ENCODE assay signal across 1 cellular context in the genomic region with DNA sequence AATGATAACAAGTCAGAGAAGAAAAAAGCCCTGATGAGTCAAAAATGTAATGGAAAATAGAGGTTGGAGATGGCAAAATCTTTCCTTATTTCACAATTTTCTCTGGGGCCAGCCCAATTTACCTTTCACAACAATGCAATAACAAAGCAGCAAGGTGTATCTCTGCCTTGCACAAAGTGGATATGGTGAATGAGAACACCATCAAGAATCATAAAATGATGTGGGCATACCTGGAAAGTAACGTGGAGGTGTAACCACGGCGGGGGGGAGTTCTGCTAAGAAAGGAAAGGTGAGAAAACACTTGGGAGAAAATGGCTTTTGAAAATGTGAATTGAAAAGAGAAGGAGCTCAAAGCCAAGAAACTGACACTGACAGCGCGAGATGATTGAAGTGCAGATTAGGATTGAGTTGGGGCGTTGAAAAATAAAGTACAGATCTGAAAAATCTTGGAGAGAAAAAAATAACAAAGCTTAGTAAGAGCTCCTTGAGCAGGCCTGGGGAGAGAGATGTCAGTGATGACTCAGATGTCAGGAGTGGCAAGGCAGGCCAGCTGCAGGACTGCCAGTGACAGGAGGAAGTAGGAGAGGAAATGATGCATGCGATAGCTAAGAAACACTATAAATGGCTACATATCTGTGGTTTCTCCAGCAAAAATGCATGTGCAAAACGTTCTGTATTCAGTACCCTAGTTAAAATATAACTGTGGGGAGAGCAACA.
A peak's percentile ranks its signal among the peaks of the same experiment; 100 is the strongest.
TF ChIP-seq lines count a peak whose summit lies in the region.

No MANE protein-coding gene starts in this region.

TF ChIP-seq in GM12878, 131 proteins besides CTCF, POLR2A, EP300 and RAD21 (continued from another document and continues in another):
- TF ChIP-seq, protein P1, sequence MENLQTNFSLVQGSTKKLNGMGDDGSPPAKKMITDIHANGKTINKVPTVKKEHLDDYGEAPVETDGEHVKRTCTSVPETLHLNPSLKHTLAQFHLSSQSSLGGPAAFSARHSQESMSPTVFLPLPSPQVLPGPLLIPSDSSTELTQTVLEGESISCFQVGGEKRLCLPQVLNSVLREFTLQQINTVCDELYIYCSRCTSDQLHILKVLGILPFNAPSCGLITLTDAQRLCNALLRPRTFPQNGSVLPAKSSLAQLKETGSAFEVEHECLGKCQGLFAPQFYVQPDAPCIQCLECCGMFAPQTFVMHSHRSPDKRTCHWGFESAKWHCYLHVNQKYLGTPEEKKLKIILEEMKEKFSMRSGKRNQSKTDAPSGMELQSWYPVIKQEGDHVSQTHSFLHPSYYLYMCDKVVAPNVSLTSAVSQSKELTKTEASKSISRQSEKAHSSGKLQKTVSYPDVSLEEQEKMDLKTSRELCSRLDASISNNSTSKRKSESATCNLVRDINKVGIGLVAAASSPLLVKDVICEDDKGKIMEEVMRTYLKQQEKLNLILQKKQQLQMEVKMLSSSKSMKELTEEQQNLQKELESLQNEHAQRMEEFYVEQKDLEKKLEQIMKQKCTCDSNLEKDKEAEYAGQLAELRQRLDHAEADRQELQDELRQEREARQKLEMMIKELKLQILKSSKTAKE (IDR thresholded peaks at IDR 0.05; ENCODE audit: low read depth, poor library complexity, severe bottlenecking), result peak; percentile 71
- TF ChIP-seq JUND (IDR thresholded peaks at IDR 0.05; ENCODE audit: low read depth, low read length), result peak; percentile 76; the same call in 1 of the 2 replicates
- TF ChIP-seq BHLHE40 (IDR thresholded peaks at IDR 0.05; ENCODE audit: borderline replicate concordance in 1 of 2, low read depth in 2 of 2, low read length in 1 of 2), result peak; percentile 94
- TF ChIP-seq CREB1 (IDR thresholded peaks at IDR 0.05; ENCODE audit: low read depth), result peak; percentile 89
- no peak for TF ChIP-seq ZNF207 (IDR thresholded peaks at IDR 0.05; ENCODE audit: borderline replicate concordance)
- TF ChIP-seq, protein P2, sequence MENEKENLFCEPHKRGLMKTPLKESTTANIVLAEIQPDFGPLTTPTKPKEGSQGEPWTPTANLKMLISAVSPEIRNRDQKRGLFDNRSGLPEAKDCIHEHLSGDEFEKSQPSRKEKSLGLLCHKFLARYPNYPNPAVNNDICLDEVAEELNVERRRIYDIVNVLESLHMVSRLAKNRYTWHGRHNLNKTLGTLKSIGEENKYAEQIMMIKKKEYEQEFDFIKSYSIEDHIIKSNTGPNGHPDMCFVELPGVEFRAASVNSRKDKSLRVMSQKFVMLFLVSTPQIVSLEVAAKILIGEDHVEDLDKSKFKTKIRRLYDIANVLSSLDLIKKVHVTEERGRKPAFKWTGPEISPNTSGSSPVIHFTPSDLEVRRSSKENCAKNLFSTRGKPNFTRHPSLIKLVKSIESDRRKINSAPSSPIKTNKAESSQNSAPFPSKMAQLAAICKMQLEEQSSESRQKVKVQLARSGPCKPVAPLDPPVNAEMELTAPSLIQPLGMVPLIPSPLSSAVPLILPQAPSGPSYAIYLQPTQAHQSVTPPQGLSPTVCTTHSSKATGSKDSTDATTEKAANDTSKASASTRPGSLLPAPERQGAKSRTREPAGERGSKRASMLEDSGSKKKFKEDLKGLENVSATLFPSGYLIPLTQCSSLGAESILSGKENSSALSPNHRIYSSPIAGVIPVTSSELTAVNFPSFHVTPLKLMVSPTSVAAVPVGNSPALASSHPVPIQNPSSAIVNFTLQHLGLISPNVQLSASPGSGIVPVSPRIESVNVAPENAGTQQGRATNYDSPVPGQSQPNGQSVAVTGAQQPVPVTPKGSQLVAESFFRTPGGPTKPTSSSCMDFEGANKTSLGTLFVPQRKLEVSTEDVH (IDR thresholded peaks at IDR 0.05; ENCODE audit: low read depth, partially characterized antibody), result peak; percentile 74
- TF ChIP-seq LARP7 (IDR thresholded peaks at IDR 0.05), result no peak
- TF ChIP-seq FOXM1 (IDR thresholded peaks at IDR 0.05; ENCODE audit: low read depth, low read length), result peak; percentile 94
- TF ChIP-seq, protein P3, sequence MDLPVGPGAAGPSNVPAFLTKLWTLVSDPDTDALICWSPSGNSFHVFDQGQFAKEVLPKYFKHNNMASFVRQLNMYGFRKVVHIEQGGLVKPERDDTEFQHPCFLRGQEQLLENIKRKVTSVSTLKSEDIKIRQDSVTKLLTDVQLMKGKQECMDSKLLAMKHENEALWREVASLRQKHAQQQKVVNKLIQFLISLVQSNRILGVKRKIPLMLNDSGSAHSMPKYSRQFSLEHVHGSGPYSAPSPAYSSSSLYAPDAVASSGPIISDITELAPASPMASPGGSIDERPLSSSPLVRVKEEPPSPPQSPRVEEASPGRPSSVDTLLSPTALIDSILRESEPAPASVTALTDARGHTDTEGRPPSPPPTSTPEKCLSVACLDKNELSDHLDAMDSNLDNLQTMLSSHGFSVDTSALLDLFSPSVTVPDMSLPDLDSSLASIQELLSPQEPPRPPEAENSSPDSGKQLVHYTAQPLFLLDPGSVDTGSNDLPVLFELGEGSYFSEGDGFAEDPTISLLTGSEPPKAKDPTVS (IDR thresholded peaks at IDR 0.05; ENCODE audit: low read depth, low read length), result no peak
- TF ChIP-seq PAX8 (IDR thresholded peaks at IDR 0.05), result no peak; the same call in 1 of the 2 replicates
- TF ChIP-seq, protein P4, sequence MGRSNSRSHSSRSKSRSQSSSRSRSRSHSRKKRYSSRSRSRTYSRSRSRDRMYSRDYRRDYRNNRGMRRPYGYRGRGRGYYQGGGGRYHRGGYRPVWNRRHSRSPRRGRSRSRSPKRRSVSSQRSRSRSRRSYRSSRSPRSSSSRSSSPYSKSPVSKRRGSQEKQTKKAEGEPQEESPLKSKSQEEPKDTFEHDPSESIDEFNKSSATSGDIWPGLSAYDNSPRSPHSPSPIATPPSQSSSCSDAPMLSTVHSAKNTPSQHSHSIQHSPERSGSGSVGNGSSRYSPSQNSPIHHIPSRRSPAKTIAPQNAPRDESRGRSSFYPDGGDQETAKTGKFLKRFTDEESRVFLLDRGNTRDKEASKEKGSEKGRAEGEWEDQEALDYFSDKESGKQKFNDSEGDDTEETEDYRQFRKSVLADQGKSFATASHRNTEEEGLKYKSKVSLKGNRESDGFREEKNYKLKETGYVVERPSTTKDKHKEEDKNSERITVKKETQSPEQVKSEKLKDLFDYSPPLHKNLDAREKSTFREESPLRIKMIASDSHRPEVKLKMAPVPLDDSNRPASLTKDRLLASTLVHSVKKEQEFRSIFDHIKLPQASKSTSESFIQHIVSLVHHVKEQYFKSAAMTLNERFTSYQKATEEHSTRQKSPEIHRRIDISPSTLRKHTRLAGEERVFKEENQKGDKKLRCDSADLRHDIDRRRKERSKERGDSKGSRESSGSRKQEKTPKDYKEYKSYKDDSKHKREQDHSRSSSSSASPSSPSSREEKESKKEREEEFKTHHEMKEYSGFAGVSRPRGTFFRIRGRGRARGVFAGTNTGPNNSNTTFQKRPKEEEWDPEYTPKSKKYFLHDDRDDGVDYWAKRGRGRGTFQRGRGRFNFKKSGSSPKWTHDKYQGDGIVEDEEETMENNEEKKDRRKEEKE (IDR thresholded peaks at IDR 0.05), result no peak
- peak; percentile 99 for TF ChIP-seq IKZF2 (IDR thresholded peaks at IDR 0.05)
- TF ChIP-seq CBX5 (IDR thresholded peaks at IDR 0.05; ENCODE audit: low read depth), result peak; percentile 93
- no peak for TF ChIP-seq SMC3 (IDR thresholded peaks at IDR 0.05; ENCODE audit: borderline replicate concordance, low read length)
- TF ChIP-seq PAX5 (IDR thresholded peaks at IDR 0.05; ENCODE audit: borderline replicate concordance, low read depth, low read length), result peak; percentile 87
- no peak for TF ChIP-seq FOS (IDR thresholded peaks at IDR 0.05; ENCODE audit: borderline replicate concordance, extremely low read depth, insufficient read length)
- TF ChIP-seq RB1 (IDR thresholded peaks at IDR 0.05; ENCODE audit: borderline replicate concordance), result no peak
- no peak for TF ChIP-seq RFX5 (IDR thresholded peaks at IDR 0.05; ENCODE audit: low read depth, low read length)
- peak in 1 of 2 experiments; percentile 77; a peak in 2 of 4 replicates for TF ChIP-seq SRF (IDR thresholded peaks at IDR 0.05; ENCODE audit: low read depth in 2 of 2, low read length in 2 of 2)
- TF ChIP-seq, protein P5, sequence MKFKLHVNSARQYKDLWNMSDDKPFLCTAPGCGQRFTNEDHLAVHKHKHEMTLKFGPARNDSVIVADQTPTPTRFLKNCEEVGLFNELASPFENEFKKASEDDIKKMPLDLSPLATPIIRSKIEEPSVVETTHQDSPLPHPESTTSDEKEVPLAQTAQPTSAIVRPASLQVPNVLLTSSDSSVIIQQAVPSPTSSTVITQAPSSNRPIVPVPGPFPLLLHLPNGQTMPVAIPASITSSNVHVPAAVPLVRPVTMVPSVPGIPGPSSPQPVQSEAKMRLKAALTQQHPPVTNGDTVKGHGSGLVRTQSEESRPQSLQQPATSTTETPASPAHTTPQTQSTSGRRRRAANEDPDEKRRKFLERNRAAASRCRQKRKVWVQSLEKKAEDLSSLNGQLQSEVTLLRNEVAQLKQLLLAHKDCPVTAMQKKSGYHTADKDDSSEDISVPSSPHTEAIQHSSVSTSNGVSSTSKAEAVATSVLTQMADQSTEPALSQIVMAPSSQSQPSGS (IDR thresholded peaks at IDR 0.05; ENCODE audit: low read length), result peak; percentile 96
- peak; percentile 87; the same call in 1 of the 2 replicates for TF ChIP-seq CHD2 (IDR thresholded peaks at IDR 0.05; ENCODE audit: borderline replicate concordance, low read depth, low read length)
- no peak for TF ChIP-seq BRCA1 (IDR thresholded peaks at IDR 0.05; ENCODE audit: low read depth, low read length)
- peak; percentile 29; the same call in 1 of the 2 replicates for TF ChIP-seq ZNF384 (IDR thresholded peaks at IDR 0.05; ENCODE audit: borderline replicate concordance, low read depth, low read length)
- TF ChIP-seq MTA3 (IDR thresholded peaks at IDR 0.05; ENCODE audit: borderline replicate concordance, low read length), result peak; percentile 96
- TF ChIP-seq TARDBP (IDR thresholded peaks at IDR 0.05; ENCODE audit: borderline replicate concordance), result 0 out of 2 replicates have a peak, but pooled peaks have one; percentile 23
- TF ChIP-seq, protein P6, sequence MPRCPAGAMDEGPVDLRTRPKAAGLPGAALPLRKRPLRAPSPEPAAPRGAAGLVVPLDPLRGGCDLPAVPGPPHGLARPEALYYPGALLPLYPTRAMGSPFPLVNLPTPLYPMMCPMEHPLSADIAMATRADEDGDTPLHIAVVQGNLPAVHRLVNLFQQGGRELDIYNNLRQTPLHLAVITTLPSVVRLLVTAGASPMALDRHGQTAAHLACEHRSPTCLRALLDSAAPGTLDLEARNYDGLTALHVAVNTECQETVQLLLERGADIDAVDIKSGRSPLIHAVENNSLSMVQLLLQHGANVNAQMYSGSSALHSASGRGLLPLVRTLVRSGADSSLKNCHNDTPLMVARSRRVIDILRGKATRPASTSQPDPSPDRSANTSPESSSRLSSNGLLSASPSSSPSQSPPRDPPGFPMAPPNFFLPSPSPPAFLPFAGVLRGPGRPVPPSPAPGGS (IDR thresholded peaks at IDR 0.05; ENCODE audit: borderline replicate concordance, insufficient read depth, low read depth, low read length, poor library complexity, severe bottlenecking), result peak; percentile 70
- peak; percentile 96 for TF ChIP-seq NBN (IDR thresholded peaks at IDR 0.05)
- TF ChIP-seq GATAD2B (conservative IDR thresholded peaks at IDR 0.05; ENCODE audit: low read depth), result peak; percentile 72
- TF ChIP-seq TCF12 (IDR thresholded peaks at IDR 0.05; ENCODE audit: low read depth, low read length), result peak; percentile 98
- TF ChIP-seq, protein P7, sequence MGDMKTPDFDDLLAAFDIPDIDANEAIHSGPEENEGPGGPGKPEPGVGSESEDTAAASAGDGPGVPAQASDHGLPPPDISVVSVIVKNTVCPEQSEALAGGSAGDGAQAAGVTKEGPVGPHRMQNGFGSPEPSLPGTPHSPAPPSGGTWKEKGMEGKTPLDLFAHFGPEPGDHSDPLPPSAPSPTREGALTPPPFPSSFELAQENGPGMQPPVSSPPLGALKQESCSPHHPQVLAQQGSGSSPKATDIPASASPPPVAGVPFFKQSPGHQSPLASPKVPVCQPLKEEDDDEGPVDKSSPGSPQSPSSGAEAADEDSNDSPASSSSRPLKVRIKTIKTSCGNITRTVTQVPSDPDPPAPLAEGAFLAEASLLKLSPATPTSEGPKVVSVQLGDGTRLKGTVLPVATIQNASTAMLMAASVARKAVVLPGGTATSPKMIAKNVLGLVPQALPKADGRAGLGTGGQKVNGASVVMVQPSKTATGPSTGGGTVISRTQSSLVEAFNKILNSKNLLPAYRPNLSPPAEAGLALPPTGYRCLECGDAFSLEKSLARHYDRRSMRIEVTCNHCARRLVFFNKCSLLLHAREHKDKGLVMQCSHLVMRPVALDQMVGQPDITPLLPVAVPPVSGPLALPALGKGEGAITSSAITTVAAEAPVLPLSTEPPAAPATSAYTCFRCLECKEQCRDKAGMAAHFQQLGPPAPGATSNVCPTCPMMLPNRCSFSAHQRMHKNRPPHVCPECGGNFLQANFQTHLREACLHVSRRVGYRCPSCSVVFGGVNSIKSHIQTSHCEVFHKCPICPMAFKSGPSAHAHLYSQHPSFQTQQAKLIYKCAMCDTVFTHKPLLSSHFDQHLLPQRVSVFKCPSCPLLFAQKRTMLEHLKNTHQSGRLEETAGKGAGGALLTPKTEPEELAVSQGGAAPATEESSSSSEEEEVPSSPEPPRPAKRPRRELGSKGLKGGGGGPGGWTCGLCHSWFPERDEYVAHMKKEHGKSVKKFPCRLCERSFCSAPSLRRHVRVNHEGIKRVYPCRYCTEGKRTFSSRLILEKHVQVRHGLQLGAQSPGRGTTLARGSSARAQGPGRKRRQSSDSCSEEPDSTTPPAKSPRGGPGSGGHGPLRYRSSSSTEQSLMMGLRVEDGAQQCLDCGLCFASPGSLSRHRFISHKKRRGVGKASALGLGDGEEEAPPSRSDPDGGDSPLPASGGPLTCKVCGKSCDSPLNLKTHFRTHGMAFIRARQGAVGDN (IDR thresholded peaks at IDR 0.05), result peak; percentile 89
- TF ChIP-seq TAF1 (IDR thresholded peaks at IDR 0.05; ENCODE audit: borderline replicate concordance, low read depth, low read length), result peak; percentile 37; the same call in 1 of the 2 replicates
- peak; percentile 69 for TF ChIP-seq POLR2AphosphoS5 (IDR thresholded peaks at IDR 0.05; ENCODE audit: low read length)
- TF ChIP-seq ZNF217 (IDR thresholded peaks at IDR 0.05), result 0 out of 2 replicates have a peak, but pooled peaks have one; percentile 55
- TF ChIP-seq TCF7 (IDR thresholded peaks at IDR 0.05; ENCODE audit: borderline replicate concordance), result peak; percentile 28; the same call in 1 of the 2 replicates
- TF ChIP-seq RAD51 (IDR thresholded peaks at IDR 0.05), result peak; percentile 50; the same call in 1 of the 2 replicates
- TF ChIP-seq SMARCA5 (IDR thresholded peaks at IDR 0.05), result 0 out of 2 replicates have a peak, but pooled peaks have one; percentile 35
- TF ChIP-seq TCF3 (IDR thresholded peaks at IDR 0.05; ENCODE audit: borderline replicate concordance, insufficient read depth, low read depth, low read length), result peak; percentile 97
- TF ChIP-seq NR2C2 (IDR thresholded peaks at IDR 0.05; ENCODE audit: borderline replicate concordance, control insufficient read depth, insufficient read length, low read depth), result no peak
- peak; percentile 96 for TF ChIP-seq NFIC (IDR thresholded peaks at IDR 0.05; ENCODE audit: low read depth, low read length)
- peak; percentile 93 for TF ChIP-seq CREM (IDR thresholded peaks at IDR 0.05; ENCODE audit: low read depth)
- TF ChIP-seq, protein P8, sequence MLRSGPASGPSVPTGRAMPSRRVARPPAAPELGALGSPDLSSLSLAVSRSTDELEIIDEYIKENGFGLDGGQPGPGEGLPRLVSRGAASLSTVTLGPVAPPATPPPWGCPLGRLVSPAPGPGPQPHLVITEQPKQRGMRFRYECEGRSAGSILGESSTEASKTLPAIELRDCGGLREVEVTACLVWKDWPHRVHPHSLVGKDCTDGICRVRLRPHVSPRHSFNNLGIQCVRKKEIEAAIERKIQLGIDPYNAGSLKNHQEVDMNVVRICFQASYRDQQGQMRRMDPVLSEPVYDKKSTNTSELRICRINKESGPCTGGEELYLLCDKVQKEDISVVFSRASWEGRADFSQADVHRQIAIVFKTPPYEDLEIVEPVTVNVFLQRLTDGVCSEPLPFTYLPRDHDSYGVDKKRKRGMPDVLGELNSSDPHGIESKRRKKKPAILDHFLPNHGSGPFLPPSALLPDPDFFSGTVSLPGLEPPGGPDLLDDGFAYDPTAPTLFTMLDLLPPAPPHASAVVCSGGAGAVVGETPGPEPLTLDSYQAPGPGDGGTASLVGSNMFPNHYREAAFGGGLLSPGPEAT (IDR thresholded peaks at IDR 0.05; ENCODE audit: low read depth), result peak; percentile 95
